ENCODE assay signal across 7 cellular contexts in the genomic region with DNA sequence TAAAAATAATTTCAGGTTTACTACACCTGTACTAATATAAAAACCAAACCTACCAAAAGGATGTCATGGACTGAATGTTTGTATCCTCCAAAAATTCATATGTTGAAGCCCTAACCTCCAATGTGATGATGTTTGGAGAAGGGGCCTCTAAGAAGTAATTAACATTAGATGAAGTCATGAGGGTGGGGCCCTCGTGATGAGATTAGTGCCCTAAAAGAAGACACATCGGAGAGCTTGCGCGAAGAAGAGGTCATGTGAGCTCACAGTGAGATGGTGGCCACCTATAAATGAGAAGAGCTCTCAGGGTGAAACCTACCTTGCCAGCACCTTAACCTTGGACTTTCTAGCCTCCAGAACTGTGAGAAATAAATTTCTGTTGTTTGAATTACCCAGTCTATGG.
"Had no signal": no experiment of that assay in that cellular context is flagged by ENCODE, and none has a peak within 500 bp of the region (broad histone marks: within the 10 kb centered on the region; RNA-seq: fewer than 3 reads in every experiment).

No MANE protein-coding gene starts in this region.

- FAIRE-seq: G401.6, GM12878, GM12891, GM12892, GM18507 had no signal

- ATAC-seq: GM12878 had no signal

- DNase-seq: GDM1, GF-D8 had no signal

- H3K4me3 ChIP-seq: GM12878 had no signal
